ENCODE assay signal across 8 cellular contexts in the genomic region with DNA sequence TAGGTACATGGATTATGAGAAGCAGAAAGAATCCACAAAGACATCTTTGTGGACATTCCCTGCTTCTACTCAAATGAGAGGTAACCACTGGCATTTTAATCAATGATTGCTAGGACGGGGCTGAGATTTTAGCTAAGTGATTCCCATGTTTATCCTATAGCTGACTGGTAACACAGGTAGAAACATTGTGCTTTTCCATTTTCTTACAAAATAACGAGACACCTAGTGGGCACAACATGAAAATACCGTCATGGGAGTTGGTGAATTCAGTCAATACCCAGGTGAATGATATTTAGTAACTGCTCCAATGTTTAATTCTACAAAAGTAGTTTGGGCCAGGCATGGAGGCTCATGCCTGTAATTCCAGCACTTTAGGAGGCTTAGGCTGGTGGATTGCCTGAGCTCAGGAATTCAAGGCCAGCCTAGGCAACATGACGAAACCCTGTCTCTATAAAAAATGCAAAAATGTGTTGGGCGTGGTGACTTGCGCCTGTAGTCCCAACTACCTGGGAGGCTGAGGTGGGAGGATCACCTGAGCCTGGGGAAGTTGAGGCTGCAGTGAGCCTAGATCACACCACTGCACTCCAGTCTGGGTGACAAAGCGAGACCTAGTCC. TPM values are rescaled to one million over a fixed set of nuclear protein-coding genes. Genes with fewer than 3 reads are reported as not detected.
DNase-seq lines count a peak whose midpoint lies in the region; TF ChIP-seq lines count a peak whose summit lies in the region.

No MANE protein-coding gene starts in this region.

- H3K4me3 ChIP-seq in AG09309 (ENCODE audit: control insufficient read depth, low read depth, low read length): no peak overlapping the region

- H3K27me3 Mint-ChIP-seq in nephron progenitor cell (ENCODE audit: low read depth, poor library complexity): no peaks in the 10 kb centered on the region

- H3K9me3 Mint-ChIP-seq in nephron progenitor cell: peaks cover 6% of the 10 kb centered on the region

- no peak overlapping the region for H3K4me3 Mint-ChIP-seq in nephron progenitor cell

- H3K36me3 Mint-ChIP-seq in nephron progenitor cell (ENCODE audit: low read depth): peaks cover 6% of the 10 kb centered on the region

- H3K4me1 Mint-ChIP-seq in nephron progenitor cell: peaks cover 54% of the 10 kb centered on the region

- TF ChIP-seq CTCF in AG09309 (IDR thresholded peaks at IDR 0.05; ENCODE audit: control insufficient read depth, insufficient read depth, low read depth, low read length, missing control alignments): peak; percentile 49
- peak; percentile 44 for TF ChIP-seq CTCF in nephron progenitor cell (IDR thresholded peaks at IDR 0.05)

- no peak overlapping the region for H3K27ac Mint-ChIP-seq in nephron progenitor cell

- DNase-seq in AG09309 (ENCODE audit: low read depth) (no peak), GF-D8 (lab: John Stamatoyannopoulos, UW) (peak; percentile 8), NCI-H748 treated with DMSO at 0.1 percent for 48 hours (lab: John Stamatoyannopoulos, UW) (peak; percentile 22), cerebellum (ENCODE audit: low spot score) (peak; percentile 63), nephron progenitor cell (no peak), AG08395 (ENCODE audit: low spot score) (no peak), putamen (ENCODE audit: low spot score) (no peak)
- no peak for DNase-seq in stimulated activated CD8-positive, alpha-beta memory T cell treated with anti-CD3 and anti-CD28 coated beads, Interleukin-4, amount 100 ng/mL, for 48 hours

RNA-seq across cellular contexts. Expression of a gene that starts 37.2 kb away (rescaled TPM):
- total RNA-seq in cerebellum: 55.3 TPM

RNA-seq across cellular contexts. Expression of a gene that starts 40.0 kb away (rescaled TPM):
- total RNA-seq in cerebellum: 91.4 TPM

Comparison
In these comparisons a context has a peak if more than half of its experiments do, and no peak if none do; other contexts are left out.
1. DNase-seq: peak in GF-D8 (single experiment), NCI-H748 treated with DMSO at 0.1 percent for 48 hours (single experiment) and cerebellum (single experiment); none in AG09309 (single experiment), nephron progenitor cell (single experiment), AG08395 (single experiment), putamen (single experiment) and stimulated activated CD8-positive, alpha-beta memory T cell treated with anti-CD3 and anti-CD28 coated beads, Interleukin-4, amount 100 ng/mL, for 48 hours (single experiment).